ENCODE assay signal across 8 cellular contexts in the genomic region with DNA sequence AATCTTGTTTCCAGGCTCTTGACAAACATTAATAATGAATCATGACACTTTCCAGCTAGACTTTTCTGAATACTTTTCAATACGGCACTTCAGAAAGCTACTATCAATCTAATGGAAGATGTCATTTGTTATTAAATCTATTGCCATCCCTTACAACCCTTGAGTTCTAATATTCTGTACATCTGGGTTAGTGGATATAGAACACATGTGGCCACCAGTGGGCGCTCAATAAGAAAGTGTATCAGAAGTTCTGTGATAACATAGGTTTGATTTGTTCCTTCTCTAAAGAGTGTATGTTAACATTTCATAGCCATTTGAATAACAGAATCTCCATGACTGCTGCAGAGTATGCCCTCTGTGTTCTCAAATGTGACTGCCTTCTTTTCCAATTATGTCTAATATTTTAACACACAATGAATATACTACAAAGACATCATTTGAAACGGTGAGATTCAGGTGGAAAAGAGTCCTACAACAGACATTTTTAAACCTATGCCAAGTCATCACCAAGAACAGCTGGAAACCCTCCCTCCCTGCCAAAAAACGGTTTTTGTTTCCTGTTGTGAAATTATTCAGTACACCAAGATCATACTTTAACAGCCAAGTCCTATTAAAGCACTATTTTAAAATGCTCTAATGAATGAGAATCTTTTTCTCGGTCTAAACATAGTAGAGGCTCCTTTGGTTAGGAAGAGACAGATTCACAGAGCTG. TPM values are rescaled to one million over a fixed set of nuclear protein-coding genes. Genes with fewer than 3 reads are reported as not detected.
DNase-seq lines count a peak whose midpoint lies in the region; ATAC-seq and TF ChIP-seq lines count a peak whose summit lies in the region.

No MANE protein-coding gene starts in this region.

- peaks cover 16% of the 10 kb centered on the region for H3K4me1 ChIP-seq in body of pancreas
- H3K4me1 ChIP-seq in liver (ENCODE audit: control insufficient read depth in 4 of 4, insufficient read depth in 4 of 4, low read length in 3 of 4): peaks cover 0 to 6% (median 2%) of the 10 kb centered on the region in 4 donors
- H3K4me1 ChIP-seq in thyroid gland: peaks cover 0 to 6% of the 10 kb centered on the region in 2 donors

- peak; percentile 30 for ATAC-seq in body of pancreas

- H3K4me3 ChIP-seq in AG04449 (ENCODE audit: low read depth, low read length): no peak overlapping the region
- H3K4me3 ChIP-seq in body of pancreas: no peak overlapping the region
- no peak overlapping the region for H3K4me3 ChIP-seq in liver (ENCODE audit: low read depth in 1 of 3, low read length in 3 of 3)
- H3K4me3 ChIP-seq in thyroid gland (replicated peaks in 1 of 3): no peak overlapping the region

- H3K27me3 ChIP-seq in body of pancreas (no peaks in the 10 kb centered on the region), liver (ENCODE audit: control insufficient read depth in 4 of 4, insufficient read depth in 4 of 4, low read length in 3 of 4) (peaks cover 0 to 3% (median 0%) of the 10 kb centered on the region in 4 donors), thyroid gland (no peaks in the 10 kb centered on the region)

- DNase-seq in AG04449 (ENCODE audit: low read depth, low spot score): no peak
- peak; percentile 57 for DNase-seq in RPMI8226
- peak; percentile 55 to 77 (median 60) for DNase-seq in body of pancreas
- peak; percentile 49 to 54 for DNase-seq in thyroid gland
- no peak for DNase-seq in kidney glomerular epithelial cell (lab: John Stamatoyannopoulos, UW)
- DNase-seq in cortex of kidney (lab: John Stamatoyannopoulos, UW): no peak

- CTCF ChIA-PET in AG04449 (lab: Yijun Ruan, JAX): interaction anchor here (0.6 to 3.3 kb wide), 15 partner anchors 8 to 180 kb away, joined by 3 to 39 read pairs (median 4); no protein-coding TSS in a partner anchor

- WGBS in body of pancreas, 2 donors: 31 to 46% methylated on average over 5 of the region's 5 CpGs
- WGBS in liver: 46% methylated on average over 5 of the region's 5 CpGs
- 53% methylated on average over 5 of the region's 5 CpGs for WGBS in thyroid gland, 2 donors

- POLR2A ChIA-PET in AG04449 (lab: Yijun Ruan, JAX): no interaction called here

- peak; percentile 52 to 73 for TF ChIP-seq RAD21 in liver (IDR thresholded peaks at IDR 0.05)

- no peaks in the 10 kb centered on the region for H3K9me3 ChIP-seq in body of pancreas
- no peaks in the 10 kb centered on the region for H3K9me3 ChIP-seq in liver (ENCODE audit: control insufficient read depth in 4 of 4, low read length in 3 of 4)
- no peaks in the 10 kb centered on the region for H3K9me3 ChIP-seq in thyroid gland

- TF ChIP-seq CTCF in AG04449 (IDR thresholded peaks at IDR 0.05; ENCODE audit: insufficient read depth, low read length, missing control alignments) (peak; percentile 51), GM12874 (IDR thresholded peaks at IDR 0.05; ENCODE audit: insufficient read depth, low read depth, low read length) (peak; percentile 56), body of pancreas (IDR thresholded peaks at IDR 0.05) (peak; percentile 36 to 64 (median 53)), liver (IDR thresholded peaks at IDR 0.05; ENCODE audit: low read depth, low read length, missing input control) (peak; percentile 54), thyroid gland (IDR thresholded peaks at IDR 0.05) (peak in 4 of 6 experiments; percentile 33 to 64 (median 50))

- intact Hi-C loops in body of pancreas (cut with DNase I) (no loop called here), thyroid gland (cut with DNase I) (no loop called here)

- TF ChIP-seq POLR2A in body of pancreas (IDR thresholded peaks at IDR 0.05) (no peak), thyroid gland (IDR thresholded peaks at IDR 0.05) (no peak)

- H3K27ac ChIP-seq in body of pancreas: no peak overlapping the region
- no peak overlapping the region for H3K27ac ChIP-seq in liver (ENCODE audit: low read depth in 1 of 2, low read length in 2 of 2)
- H3K27ac ChIP-seq in thyroid gland: no peak overlapping the region

- H3K9ac ChIP-seq in liver (ENCODE audit: low read depth in 1 of 2, low read length in 2 of 2): no peak overlapping the region

- H3K36me3 ChIP-seq in body of pancreas (replicated peaks in 1 of 2; ENCODE audit: insufficient read depth in 1 of 2, low read depth in 2 of 2) (no peaks in the 10 kb centered on the region), liver (ENCODE audit: control insufficient read depth in 4 of 4, insufficient read depth in 3 of 4, low read depth in 1 of 4, low read length in 3 of 4) (no peaks in the 10 kb centered on the region), thyroid gland (no peaks in the 10 kb centered on the region)

TF ChIP-seq in liver, 16 proteins besides CTCF, POLR2A, EP300 and RAD21:
- no peak for TF ChIP-seq EGR1 (IDR thresholded peaks at IDR 0.05; ENCODE audit: low read depth in 2 of 2)
- TF ChIP-seq HNF4G (IDR thresholded peaks at IDR 0.05): no peak
- TF ChIP-seq FOXA2 (IDR thresholded peaks at IDR 0.05): no peak
- no peak for TF ChIP-seq SP1 (IDR thresholded peaks at IDR 0.05)
- no peak for TF ChIP-seq NR2F2 (IDR thresholded peaks at IDR 0.05)

RNA-seq across cellular contexts. Expression of a gene that starts 22.2 kb away (rescaled TPM):
- total RNA-seq in body of pancreas: 1 to 10 TPM; 1.6 to 2.1 TPM
- 10 to 100 TPM in 1 of 2 donors, 1 to 10 TPM in 1; 1.2 to 22.7 TPM for total RNA-seq in liver
- 10 to 100 TPM; 13.4 to 14.5 TPM for polyA plus RNA-seq in liver
- total RNA-seq in thyroid gland: 10 to 100 TPM in 1 of 4 donors, 1 to 10 TPM in 2, under 1 TPM in 1; 0.98 to 12.4 (median 7.3) TPM

Comparison
In these comparisons a context has a peak if more than half of its experiments do, and no peak if none do; other contexts are left out.
1. DNase-seq: peak in RPMI8226 (single experiment), body of pancreas (4 of 4) and thyroid gland (2 of 2); none in AG04449 (single experiment), kidney glomerular epithelial cell (single experiment) and cortex of kidney (single experiment).
2. Peak in every context shown above with its lines, with median percentiles within 50 percentile points of each other: CTCF ChIP-seq.